24 cellular contexts compared by ENCODE assay signal in the genomic region with DNA sequence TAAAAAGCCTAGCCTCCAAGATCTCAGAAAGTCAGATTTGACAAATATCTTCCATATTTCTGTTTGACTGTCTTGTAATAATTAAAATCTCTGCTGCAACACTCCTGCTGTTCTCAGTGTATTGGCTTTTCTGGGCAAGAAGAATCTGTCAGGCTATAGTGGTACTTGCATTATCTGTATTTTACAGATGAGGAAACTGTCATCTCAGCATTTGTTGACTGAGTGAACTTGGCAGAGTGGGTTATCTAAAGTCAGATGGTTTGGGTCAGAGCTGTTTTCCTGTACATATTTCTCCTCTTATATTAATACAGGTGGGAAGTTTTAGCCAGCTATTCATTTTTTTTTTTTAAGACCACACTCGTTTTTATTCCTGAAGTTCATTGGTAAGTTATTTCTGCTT.
DNase-seq lines count a peak whose midpoint lies in the region; ATAC-seq, FAIRE-seq and TF ChIP-seq lines count a peak whose summit lies in the region.
"Had no signal": no experiment of that assay in that cellular context is flagged by ENCODE, and none has a peak within 500 bp of the region (broad histone marks: within the 10 kb centered on the region; RNA-seq: fewer than 3 reads in every experiment).

No MANE protein-coding gene starts in this region.

- FAIRE-seq in HepG2 (lab: Jason Lieb, UNC): no peak
- no peak for FAIRE-seq in K562 (lab: Jason Lieb, UNC)
- FAIRE-seq: A204.1, GM12878, GM12892, GM19239 had no signal

- H4K5ac ChIP-seq in IMR-90 (ENCODE audit: low read depth, low read length): no peak overlapping the region

- no peaks in the 10 kb centered on the region for H3K4me1 ChIP-seq in HepG2 (ENCODE audit: insufficient read depth, low read length)
- no peaks in the 10 kb centered on the region for H3K4me1 ChIP-seq in right lobe of liver
- no peaks in the 10 kb centered on the region for H3K4me1 ChIP-seq in IMR-90 (ENCODE audit: control insufficient read depth, insufficient read depth, low read length)
- no peaks in the 10 kb centered on the region for H3K4me1 ChIP-seq in K562 (replicated peaks in 1 of 2; ENCODE audit: control insufficient read depth in 2 of 2, insufficient read depth in 2 of 2, low read length in 2 of 2)
- H3K4me1 ChIP-seq: BLaER1 treated with 17β-estradiol and CSF1 and Interleukin-3, amounts not matched to agents 10 nM and 100 nM had no signal

- BruUV-seq in HepG2 (replicated peaks; lab: Mats Ljungman, UMichigan): no TSS peak
- BruUV-seq in IMR-90 (replicated peaks; lab: Mats Ljungman, UMichigan): no TSS peak
- BruUV-seq in K562 (replicated peaks; lab: Mats Ljungman, UMichigan): no TSS peak

- H3K14ac ChIP-seq in IMR-90 (replicated peaks; ENCODE audit: low read depth, low read length): no peak overlapping the region

- no peak overlapping the region for H2BK120ac ChIP-seq in IMR-90 (ENCODE audit: low read depth, low read length)

- H3K4me2 ChIP-seq in HepG2 (ENCODE audit: low read depth, low read length) (no peak overlapping the region), IMR-90 (ENCODE audit: low read depth, low read length) (no peak overlapping the region), K562 (ENCODE audit: insufficient read depth, low read length) (no peak overlapping the region)
- H3K4me2 ChIP-seq: BLaER1 treated with 17β-estradiol and CSF1 and Interleukin-3, amounts not matched to agents 10 nM and 100 nM had no signal

- TF ChIP-seq POLR2A in HepG2 (IDR thresholded peaks at IDR 0.05; ENCODE audit: insufficient read depth in 1 of 2, low read depth in 2 of 2, low read length in 2 of 2) (no peak), right lobe of liver (IDR thresholded peaks at IDR 0.05) (no peak), IMR-90 (IDR thresholded peaks at IDR 0.05; ENCODE audit: low read depth, low read length) (no peak), K562 (conservative IDR thresholded peaks at IDR 0.05) (no peak)

- H4K8ac ChIP-seq in IMR-90 (ENCODE audit: low read depth in 2 of 2, low read length in 2 of 2): no peak overlapping the region

- H3K9ac ChIP-seq in HepG2 (ENCODE audit: insufficient read depth, low read depth, low read length): no peak overlapping the region
- no peak overlapping the region for H3K9ac ChIP-seq in IMR-90 (ENCODE audit: low read depth, low read length)
- H3K9ac ChIP-seq in K562 (ENCODE audit: insufficient read depth in 1 of 2, low read depth in 2 of 2, low read length in 2 of 2): no peak overlapping the region
- H3K9ac ChIP-seq: BLaER1 treated with 17β-estradiol and CSF1 and Interleukin-3, amounts not matched to agents 10 nM and 100 nM had no signal

- no peaks in the 10 kb centered on the region for H3K27me3 ChIP-seq in HepG2 (ENCODE audit: control insufficient read depth in 1 of 2, insufficient read depth in 2 of 2, low read length in 2 of 2)
- no peaks in the 10 kb centered on the region for H3K27me3 ChIP-seq in right lobe of liver
- H3K27me3 ChIP-seq in IMR-90 (ENCODE audit: control insufficient read depth, insufficient read depth, low read length): no peaks in the 10 kb centered on the region
- no peaks in the 10 kb centered on the region for H3K27me3 ChIP-seq in K562 (ENCODE audit: control insufficient read depth in 2 of 2, insufficient read depth in 2 of 2, low read length in 2 of 2)
- H3K27me3 ChIP-seq: BLaER1 treated with 17β-estradiol and CSF1 and Interleukin-3, amounts not matched to agents 10 nM and 100 nM had no signal

- no peak overlapping the region for H2BK15ac ChIP-seq in IMR-90 (ENCODE audit: low read depth, low read length)

- WGBS in HepG2 (ENCODE audit: low lambda C conversion rate): 0% methylated on average over 1 of the region's 1 CpG
- 27% methylated on average over 1 of the region's 1 CpG for WGBS in right lobe of liver (ENCODE audit: insufficient coverage, low coverage, low lambda C conversion rate, missing lambda C conversion rate)
- no CpG with 5 or more reads among the region's 1 CpG for WGBS in IMR-90 (ENCODE audit: extremely low coverage in 2 of 2, insufficient read length in 1 of 2), 2 experiments
- 0% methylated on average over 1 of the region's 1 CpG for WGBS in K562 (ENCODE audit: insufficient coverage, low coverage, missing lambda C conversion rate)

- H3K36me3 ChIP-seq in HepG2 (replicated peaks in 1 of 2; ENCODE audit: control insufficient read depth in 1 of 2, insufficient read depth in 2 of 2, low read length in 2 of 2) (no peaks in the 10 kb centered on the region), right lobe of liver (no peaks in the 10 kb centered on the region), IMR-90 (ENCODE audit: control insufficient read depth, insufficient read depth, low read length) (no peaks in the 10 kb centered on the region), K562 (ENCODE audit: control insufficient read depth, insufficient read depth, low read length) (no peaks in the 10 kb centered on the region)
- H3K36me3 ChIP-seq: BLaER1 treated with 17β-estradiol and CSF1 and Interleukin-3, amounts not matched to agents 10 nM and 100 nM had no signal

- H3K4me3 ChIP-seq in HepG2 (replicated peaks in 1 of 3; ENCODE audit: insufficient read depth in 1 of 3, low read depth in 2 of 3, low read length in 3 of 3) (no peak overlapping the region), right lobe of liver (no peak overlapping the region), IMR-90 (ENCODE audit: insufficient read depth, low read depth, low read length) (no peak overlapping the region), K562 (no peak overlapping the region)
- H3K4me3 ChIP-seq: BLaER1 treated with 17β-estradiol and CSF1 and Interleukin-3, amounts not matched to agents 10 nM and 100 nM; GM12878 had no signal

- H2AFZ ChIP-seq in HepG2 (ENCODE audit: low read length): no peak overlapping the region
- H2AFZ ChIP-seq in IMR-90 (replicated peaks; ENCODE audit: low read length, poor library complexity): no peak overlapping the region
- H2AFZ ChIP-seq in K562 (ENCODE audit: low read depth, low read length): no peak overlapping the region

- H3K56ac ChIP-seq in IMR-90 (ENCODE audit: extremely low read depth, insufficient read depth, low read length): no peak overlapping the region

- H3K27ac ChIP-seq in HepG2 (ENCODE audit: extremely low read length, insufficient read depth, low read length) (no peak overlapping the region), right lobe of liver (no peak overlapping the region), IMR-90 (ENCODE audit: insufficient read depth, low read length) (no peak overlapping the region), K562 (ENCODE audit: extremely low read depth, low read depth, low read length) (no peak overlapping the region)
- H3K27ac ChIP-seq: BLaER1 treated with 17β-estradiol and CSF1 and Interleukin-3, amounts not matched to agents 10 nM and 100 nM; C4-2B had no signal

- intact Hi-C loops in HepG2 (cut with micrococcal nuclease; ENCODE audit: unreplicated experiment): no loop called here
- intact Hi-C loops in right lobe of liver (cut with DNase I): no loop called here
- intact Hi-C loops in IMR-90 (cut with micrococcal nuclease): no loop called here
- intact Hi-C loops in K562 (cut with micrococcal nuclease): no loop called here

- H3K9me1 ChIP-seq in IMR-90 (ENCODE audit: insufficient read depth, low read length) (no peaks in the 10 kb centered on the region), K562 (ENCODE audit: control insufficient read depth, insufficient read depth, low read length) (no peaks in the 10 kb centered on the region)

- POLR2A ChIA-PET in HepG2 (lab: Yijun Ruan, JAX): no interaction called here
- POLR2A ChIA-PET in IMR-90 (lab: Charles Lee; ENCODE audit: unreplicated experiment): no interaction called here
- POLR2A ChIA-PET in K562 (lab: Yijun Ruan, JAX): no interaction called here

- no peak overlapping the region for H3K4ac ChIP-seq in IMR-90 (ENCODE audit: low read depth, low read length)

- CTCF ChIA-PET in HepG2 (lab: Yijun Ruan, JAX; ENCODE audit: low intra/inter-chr PET ratio, low total read pairs) (no interaction called here), IMR-90 (lab: Yijun Ruan, JAX) (interaction anchor here (1.5 kb wide), 1 partner anchor 11 kb away, joined by 4 read pairs; no protein-coding TSS in a partner anchor), K562 (lab: Yijun Ruan, JAX; ENCODE audit: low intra/inter-chr PET ratio) (no interaction called here)

- H3K9me3 ChIP-seq in HepG2 (ENCODE audit: low read length) (no peaks in the 10 kb centered on the region), right lobe of liver (no peaks in the 10 kb centered on the region), IMR-90 (ENCODE audit: control insufficient read depth, insufficient read depth, low read length) (no peaks in the 10 kb centered on the region), K562 (replicated peaks; ENCODE audit: control insufficient read depth, insufficient read depth, low read depth, low read length) (no peaks in the 10 kb centered on the region)
- H3K9me3 ChIP-seq: BLaER1 treated with 17β-estradiol and CSF1 and Interleukin-3, amounts not matched to agents 10 nM and 100 nM had no signal

- no peak overlapping the region for H3K23ac ChIP-seq in IMR-90 (ENCODE audit: low read depth, low read length)

- H4K20me1 ChIP-seq in HepG2 (ENCODE audit: insufficient read depth, low read length) (no peaks in the 10 kb centered on the region; the same call in 1 of the 2 replicates), IMR-90 (ENCODE audit: insufficient read depth, low read length) (no peaks in the 10 kb centered on the region), K562 (replicated peaks; ENCODE audit: control insufficient read depth, insufficient read depth, low read length) (no peaks in the 10 kb centered on the region)
- H4K20me1 ChIP-seq: BLaER1 treated with 17β-estradiol and CSF1 and Interleukin-3, amounts not matched to agents 10 nM and 100 nM had no signal

- H4K91ac ChIP-seq in IMR-90 (ENCODE audit: insufficient read depth, low read depth, low read length): no peak overlapping the region

- TF ChIP-seq CTCF in HepG2 (CRISPR knock-in tag; IDR thresholded peaks at IDR 0.05) (no peak), right lobe of liver (IDR thresholded peaks at IDR 0.05) (no peak), IMR-90 (conservative IDR thresholded peaks at IDR 0.05; ENCODE audit: low read depth, low read length) (no peak), K562 (IDR thresholded peaks at IDR 0.05 in 2 of 3, conservative IDR thresholded peaks at IDR 0.05 in 1 of 3; ENCODE audit: insufficient read depth in 2 of 3, low read depth in 1 of 3, low read length in 3 of 3) (no peak)

- H2BK5ac ChIP-seq in IMR-90 (ENCODE audit: low read depth, low read length, poor library complexity, severe bottlenecking): no peak overlapping the region

- H2BK20ac ChIP-seq in IMR-90 (ENCODE audit: low read depth, low read length): no peak overlapping the region

- TF ChIP-seq EP300 in HepG2 (IDR thresholded peaks at IDR 0.05; ENCODE audit: low read depth in 2 of 2, low read length in 2 of 2): no peak
- TF ChIP-seq EP300 in HepG2 (CRISPR knock-in tag; IDR thresholded peaks at IDR 0.05; ENCODE audit: borderline replicate concordance): no peak
- TF ChIP-seq EP300 in K562 (IDR thresholded peaks at IDR 0.05; ENCODE audit: low read length): no peak

- in situ Hi-C loops in HepG2 (cut with HindIII; ENCODE audit: extremely low pct_ligation_motif_present, low pct_unique_long_range_greater_than_20kb) (no loop called here), IMR-90 (cut with MboI; ENCODE audit: low sequenced_read_pairs) (no loop called here), K562 (cut with MboI) (no loop called here)

- no peak overlapping the region for H3K18ac ChIP-seq in IMR-90 (ENCODE audit: low read depth, low read length)

- DNase-seq in HepG2 (ENCODE audit: low spot score): no peak
- no peak for DNase-seq in right lobe of liver
- DNase-seq in IMR-90: no peak
- no peak for DNase-seq in K562 (ENCODE audit: extremely low read depth in 1 of 4, low spot score in 3 of 4)
- DNase-seq: 8988T; AML-193; CD4-positive, alpha-beta T cell; CD8-positive, alpha-beta T cell; COR-L47; DMS 273 treated with DMSO at 0.1 percent for 48 hours; DMS153; DMS53; DMS79; DND-41; EL; GDM1 had no signal

- H3K79me1 ChIP-seq in IMR-90 (ENCODE audit: low read depth in 1 of 2, low read length in 2 of 2): no peaks in the 10 kb centered on the region

- TF ChIP-seq RAD21 in HepG2 (CRISPR knock-in tag; IDR thresholded peaks at IDR 0.05) (no peak), IMR-90 (IDR thresholded peaks at IDR 0.05; ENCODE audit: low read length) (no peak), K562 (CRISPR knock-in tag; conservative IDR thresholded peaks at IDR 0.05 in 1 of 2, IDR thresholded peaks at IDR 0.05 in 1 of 2) (no peak)

- ATAC-seq in HepG2 (no peak), right lobe of liver (no peak), IMR-90 (ENCODE audit: low read depth) (no peak), K562 (no peak), HG03045 (IDR thresholded peaks at IDR 0.05; ENCODE audit: unreplicated experiment) (no peak), GM21528 (IDR thresholded peaks at IDR 0.05; ENCODE audit: low FRiP score, unreplicated experiment) (no peak)
- ATAC-seq: CD8-positive, alpha-beta T cell; GM12878 had no signal

- dilution Hi-C loops in IMR-90 (cut with HindIII; ENCODE audit: low sequenced_read_pairs, unreplicated experiment): no loop called here

- H3K79me2 ChIP-seq in HepG2 (ENCODE audit: insufficient read depth, low read length) (no peaks in the 10 kb centered on the region), K562 (ENCODE audit: control insufficient read depth, insufficient read depth, low read length) (no peaks in the 10 kb centered on the region)

- H2AK5ac ChIP-seq in IMR-90 (ENCODE audit: low read depth, low read length): no peak overlapping the region

- no peak overlapping the region for H2AK9ac ChIP-seq in IMR-90 (replicated peaks; ENCODE audit: low read depth, low read length, poor library complexity)

Comparison
In these comparisons a context has a peak if more than half of its experiments do, and no peak if none do; other contexts are left out.
1. Of the 241 proteins assayed by ChIP-seq in both HepG2 and K562: peak only in HepG2: MAFF and MAFK; only in K562: none; in both: none; in neither: 239.